8 cellular contexts compared by ENCODE assay signal in the genomic region with DNA sequence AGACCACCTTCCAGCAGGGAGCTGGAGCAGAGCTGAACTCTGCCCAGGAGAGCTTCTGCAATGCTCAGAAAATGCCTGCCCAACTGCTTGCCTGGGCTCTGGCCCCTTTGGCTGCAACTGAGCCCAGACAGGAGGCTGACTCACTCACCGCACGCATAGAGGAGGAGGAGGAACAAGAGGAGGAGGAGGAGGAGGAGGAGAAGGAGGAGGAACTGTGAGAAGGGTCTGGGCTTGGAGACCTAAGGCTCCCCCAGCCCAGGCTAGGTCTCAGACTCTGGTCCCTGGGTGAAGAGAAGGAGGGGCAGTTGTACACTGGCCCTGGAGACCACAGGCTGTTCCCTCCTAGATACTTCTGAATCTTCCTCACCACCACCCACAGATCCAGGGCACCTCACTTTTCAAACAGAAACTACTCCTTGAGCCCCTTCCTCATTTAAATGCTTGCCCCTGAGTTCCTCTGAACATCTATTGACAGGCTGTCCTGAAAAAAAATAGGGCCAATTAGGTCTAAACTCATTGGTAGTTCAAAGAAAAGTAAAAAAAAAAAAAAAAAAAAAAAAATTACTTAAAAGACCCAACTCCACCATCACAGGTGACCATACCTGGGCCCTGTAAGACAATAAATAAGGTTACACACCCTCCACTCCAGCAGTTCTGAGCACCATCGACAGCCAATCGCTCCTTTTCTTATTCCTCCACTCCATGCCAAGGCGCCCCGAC. TPM values are rescaled to one million over a fixed set of nuclear protein-coding genes. Genes with fewer than 3 reads are reported as not detected.
DNase-seq lines count a peak whose midpoint lies in the region; ATAC-seq and TF ChIP-seq lines count a peak whose summit lies in the region.

No MANE protein-coding gene starts in this region.

- H3K27me3 ChIP-seq in HAP-1 (ENCODE audit: low read depth) (peaks cover 18% of the 10 kb centered on the region), spleen (replicated peaks in 1 of 7) (peaks cover 0 to 64% (median 4%) of the 10 kb centered on the region in 7 donors)

- in situ Hi-C loops in HAP-1 (cut with MboI; ENCODE audit: low sequenced_read_pairs) = no loop called here

- WGBS in spleen, 5 donors = 1 to 5% (median 4%) methylated on average over 6 of the region's 6 CpGs

- peak overlapping the region; percentile 98 for H3K4me3 Mint-ChIP-seq in activated naive CD8-positive, alpha-beta T cell treated with anti-CD3 and anti-CD28 coated beads for 36 hours

- intact Hi-C loops in spleen (cut with DNase I; ENCODE audit: low total_unique reads) = no loop called here

- TF ChIP-seq POLR2A in spleen (IDR thresholded peaks at IDR 0.05) = no peak

- H3K4me1 ChIP-seq in HAP-1 (peaks cover 5% of the 10 kb centered on the region), spleen (peaks cover 27 to 70% (median 59%) of the 10 kb centered on the region in 6 donors)

- TF ChIP-seq CTCF in spleen (IDR thresholded peaks at IDR 0.05 in 8 of 11, conservative IDR thresholded peaks at IDR 0.05 in 3 of 11) = no peak

- peaks cover 22% of the 10 kb centered on the region for H3K27me3 Mint-ChIP-seq in activated naive CD8-positive, alpha-beta T cell treated with anti-CD3 and anti-CD28 coated beads for 36 hours

- no peaks in the 10 kb centered on the region for H3K9me3 Mint-ChIP-seq in activated naive CD8-positive, alpha-beta T cell treated with anti-CD3 and anti-CD28 coated beads for 36 hours

- ATAC-seq in SK-N-SH treated with all-trans-retinoic acid at 6 μM for 48 hours = peak; percentile 74
- no peak for ATAC-seq in GM21825 (IDR thresholded peaks at IDR 0.05; ENCODE audit: unreplicated experiment)
- no peak for ATAC-seq in GM21423 (IDR thresholded peaks at IDR 0.05; ENCODE audit: unreplicated experiment)
- ATAC-seq in GM19023 (IDR thresholded peaks at IDR 0.05; ENCODE audit: unreplicated experiment) = no peak

- H3K27ac ChIP-seq in spleen = peak overlapping the region in 7 of 8 donors; percentile 65 to 91 (median 76)

- DNase-seq in HAP-1 (ENCODE audit: low spot score in 2 of 2) = no peak
- DNase-seq in activated naive CD8-positive, alpha-beta T cell treated with anti-CD3 and anti-CD28 coated beads for 36 hours = peak; percentile 70
- DNase-seq in hepatic stellate cell (ENCODE audit: low spot score) = peak; percentile 72
- DNase-seq in spleen = peak; percentile 89

- H3K4me3 ChIP-seq in HAP-1 = peak overlapping the region; percentile 29
- peak overlapping the region; percentile 47 to 77 (median 56) for H3K4me3 ChIP-seq in spleen

- H3K27ac Mint-ChIP-seq in activated naive CD8-positive, alpha-beta T cell treated with anti-CD3 and anti-CD28 coated beads for 36 hours = peak overlapping the region; percentile 84

- no peaks in the 10 kb centered on the region; the same call in 1 of the 2 replicates for H3K9me3 ChIP-seq in HAP-1
- no peaks in the 10 kb centered on the region for H3K9me3 ChIP-seq in spleen

- peaks cover 27% of the 10 kb centered on the region for H3K36me3 Mint-ChIP-seq in activated naive CD8-positive, alpha-beta T cell treated with anti-CD3 and anti-CD28 coated beads for 36 hours

- H3K36me3 ChIP-seq in HAP-1 (replicated peaks) = no peaks in the 10 kb centered on the region
- no peaks in the 10 kb centered on the region for H3K36me3 ChIP-seq in spleen

- H3K4me1 Mint-ChIP-seq in activated naive CD8-positive, alpha-beta T cell treated with anti-CD3 and anti-CD28 coated beads for 36 hours = peaks cover 48% of the 10 kb centered on the region

TF ChIP-seq in SK-N-SH treated with all-trans-retinoic acid at 6 μM for 48 hours, 23 proteins besides CTCF, POLR2A, EP300 and RAD21:
- no peak for TF ChIP-seq SNAI2 (CRISPR knock-in tag; IDR thresholded peaks at IDR 0.05)
- TF ChIP-seq, protein P1, sequence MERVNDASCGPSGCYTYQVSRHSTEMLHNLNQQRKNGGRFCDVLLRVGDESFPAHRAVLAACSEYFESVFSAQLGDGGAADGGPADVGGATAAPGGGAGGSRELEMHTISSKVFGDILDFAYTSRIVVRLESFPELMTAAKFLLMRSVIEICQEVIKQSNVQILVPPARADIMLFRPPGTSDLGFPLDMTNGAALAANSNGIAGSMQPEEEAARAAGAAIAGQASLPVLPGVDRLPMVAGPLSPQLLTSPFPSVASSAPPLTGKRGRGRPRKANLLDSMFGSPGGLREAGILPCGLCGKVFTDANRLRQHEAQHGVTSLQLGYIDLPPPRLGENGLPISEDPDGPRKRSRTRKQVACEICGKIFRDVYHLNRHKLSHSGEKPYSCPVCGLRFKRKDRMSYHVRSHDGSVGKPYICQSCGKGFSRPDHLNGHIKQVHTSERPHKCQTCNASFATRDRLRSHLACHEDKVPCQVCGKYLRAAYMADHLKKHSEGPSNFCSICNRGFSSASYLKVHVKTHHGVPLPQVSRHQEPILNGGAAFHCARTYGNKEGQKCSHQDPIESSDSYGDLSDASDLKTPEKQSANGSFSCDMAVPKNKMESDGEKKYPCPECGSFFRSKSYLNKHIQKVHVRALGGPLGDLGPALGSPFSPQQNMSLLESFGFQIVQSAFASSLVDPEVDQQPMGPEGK (CRISPR knock-in tag; IDR thresholded peaks at IDR 0.05; ENCODE audit: borderline replicate concordance) = no peak
- TF ChIP-seq ZC3H10 (CRISPR knock-in tag; IDR thresholded peaks at IDR 0.05) = no peak
- TF ChIP-seq, protein P2, sequence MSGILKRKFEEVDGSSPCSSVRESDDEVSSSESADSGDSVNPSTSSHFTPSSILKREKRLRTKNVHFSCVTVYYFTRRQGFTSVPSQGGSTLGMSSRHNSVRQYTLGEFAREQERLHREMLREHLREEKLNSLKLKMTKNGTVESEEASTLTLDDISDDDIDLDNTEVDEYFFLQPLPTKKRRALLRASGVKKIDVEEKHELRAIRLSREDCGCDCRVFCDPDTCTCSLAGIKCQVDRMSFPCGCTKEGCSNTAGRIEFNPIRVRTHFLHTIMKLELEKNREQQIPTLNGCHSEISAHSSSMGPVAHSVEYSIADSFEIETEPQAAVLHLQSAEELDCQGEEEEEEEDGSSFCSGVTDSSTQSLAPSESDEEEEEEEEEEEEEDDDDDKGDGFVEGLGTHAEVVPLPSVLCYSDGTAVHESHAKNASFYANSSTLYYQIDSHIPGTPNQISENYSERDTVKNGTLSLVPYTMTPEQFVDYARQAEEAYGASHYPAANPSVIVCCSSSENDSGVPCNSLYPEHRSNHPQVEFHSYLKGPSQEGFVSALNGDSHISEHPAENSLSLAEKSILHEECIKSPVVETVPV (CRISPR knock-in tag; IDR thresholded peaks at IDR 0.05) = no peak
- TF ChIP-seq ESRRG (CRISPR knock-in tag; IDR thresholded peaks at IDR 0.05) = no peak
- TF ChIP-seq, protein P3, sequence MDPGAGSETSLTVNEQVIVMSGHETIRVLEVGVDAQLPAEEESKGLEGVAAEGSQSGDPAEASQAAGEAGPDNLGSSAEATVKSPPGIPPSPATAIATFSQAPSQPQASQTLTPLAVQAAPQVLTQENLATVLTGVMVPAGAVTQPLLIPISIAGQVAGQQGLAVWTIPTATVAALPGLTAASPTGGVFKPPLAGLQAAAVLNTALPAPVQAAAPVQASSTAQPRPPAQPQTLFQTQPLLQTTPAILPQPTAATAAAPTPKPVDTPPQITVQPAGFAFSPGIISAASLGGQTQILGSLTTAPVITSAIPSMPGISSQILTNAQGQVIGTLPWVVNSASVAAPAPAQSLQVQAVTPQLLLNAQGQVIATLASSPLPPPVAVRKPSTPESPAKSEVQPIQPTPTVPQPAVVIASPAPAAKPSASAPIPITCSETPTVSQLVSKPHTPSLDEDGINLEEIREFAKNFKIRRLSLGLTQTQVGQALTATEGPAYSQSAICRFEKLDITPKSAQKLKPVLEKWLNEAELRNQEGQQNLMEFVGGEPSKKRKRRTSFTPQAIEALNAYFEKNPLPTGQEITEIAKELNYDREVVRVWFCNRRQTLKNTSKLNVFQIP (CRISPR knock-in tag; IDR thresholded peaks at IDR 0.05; ENCODE audit: borderline replicate concordance, low read depth) = no peak
- TF ChIP-seq, protein P4, sequence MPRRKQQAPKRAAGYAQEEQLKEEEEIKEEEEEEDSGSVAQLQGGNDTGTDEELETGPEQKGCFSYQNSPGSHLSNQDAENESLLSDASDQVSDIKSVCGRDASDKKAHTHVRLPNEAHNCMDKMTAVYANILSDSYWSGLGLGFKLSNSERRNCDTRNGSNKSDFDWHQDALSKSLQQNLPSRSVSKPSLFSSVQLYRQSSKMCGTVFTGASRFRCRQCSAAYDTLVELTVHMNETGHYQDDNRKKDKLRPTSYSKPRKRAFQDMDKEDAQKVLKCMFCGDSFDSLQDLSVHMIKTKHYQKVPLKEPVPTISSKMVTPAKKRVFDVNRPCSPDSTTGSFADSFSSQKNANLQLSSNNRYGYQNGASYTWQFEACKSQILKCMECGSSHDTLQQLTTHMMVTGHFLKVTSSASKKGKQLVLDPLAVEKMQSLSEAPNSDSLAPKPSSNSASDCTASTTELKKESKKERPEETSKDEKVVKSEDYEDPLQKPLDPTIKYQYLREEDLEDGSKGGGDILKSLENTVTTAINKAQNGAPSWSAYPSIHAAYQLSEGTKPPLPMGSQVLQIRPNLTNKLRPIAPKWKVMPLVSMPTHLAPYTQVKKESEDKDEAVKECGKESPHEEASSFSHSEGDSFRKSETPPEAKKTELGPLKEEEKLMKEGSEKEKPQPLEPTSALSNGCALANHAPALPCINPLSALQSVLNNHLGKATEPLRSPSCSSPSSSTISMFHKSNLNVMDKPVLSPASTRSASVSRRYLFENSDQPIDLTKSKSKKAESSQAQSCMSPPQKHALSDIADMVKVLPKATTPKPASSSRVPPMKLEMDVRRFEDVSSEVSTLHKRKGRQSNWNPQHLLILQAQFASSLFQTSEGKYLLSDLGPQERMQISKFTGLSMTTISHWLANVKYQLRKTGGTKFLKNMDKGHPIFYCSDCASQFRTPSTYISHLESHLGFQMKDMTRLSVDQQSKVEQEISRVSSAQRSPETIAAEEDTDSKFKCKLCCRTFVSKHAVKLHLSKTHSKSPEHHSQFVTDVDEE (CRISPR knock-in tag; IDR thresholded peaks at IDR 0.05) = no peak
- TF ChIP-seq ZNF70 (CRISPR knock-in tag; IDR thresholded peaks at IDR 0.05) = no peak

RNA-seq across cellular contexts. Expression of a gene that starts 0.7 kb away (rescaled TPM):
- 10 to 100 TPM; 55.8 TPM for total RNA-seq in activated naive CD8-positive, alpha-beta T cell treated with anti-CD3 and anti-CD28 coated beads for 36 hours
- total RNA-seq in spleen = 10 to 100 TPM in 1 of 7 donors, 1 to 10 TPM in 6; 5.5 to 10.5 (median 6.4) TPM
- under 1 TPM; 0.70 to 0.89 (median 0.83) TPM for polyA plus RNA-seq in spleen

RNA-seq across cellular contexts. Expression of a gene that starts 59.3 kb away (rescaled TPM):
- 100 to 1,000 TPM; 158 to 168 TPM for total RNA-seq in activated naive CD8-positive, alpha-beta T cell treated with anti-CD3 and anti-CD28 coated beads for 36 hours
- total RNA-seq in spleen = 100 to 1,000 TPM in 4 of 7 donors, 10 to 100 TPM in 3; 37.6 to 124 (median 109) TPM
- polyA plus RNA-seq in spleen = 10 to 100 TPM; 30.1 to 49.1 (median 40.2) TPM

Comparison
In these comparisons a context has a peak if more than half of its experiments do, and no peak if none do; other contexts are left out.
1. DNase-seq: peak in activated naive CD8-positive, alpha-beta T cell treated with anti-CD3 and anti-CD28 coated beads for 36 hours (single experiment), hepatic stellate cell (single experiment) and spleen (single experiment); none in HAP-1 (0 of 2).
2. RNA of a gene that starts 0.7 kb away (total RNA-seq): 55.8 TPM in activated naive CD8-positive, alpha-beta T cell treated with anti-CD3 and anti-CD28 coated beads for 36 hours; 5.5 to 10.5 TPM in spleen; every median in the first group is over 4 times any median in the second.